12 cellular contexts compared by ENCODE assay signal in genomic region chr7:69803699-69804516, GRCh38.
DNase-seq lines count a peak whose midpoint lies in the region; ATAC-seq, FAIRE-seq and TF ChIP-seq lines count a peak whose summit lies in the region.
"Had no signal": no experiment of that assay in that cellular context is flagged by ENCODE, and none has a peak within 500 bp of the region (broad histone marks: within the 10 kb centered on the region; RNA-seq: fewer than 3 reads in every experiment).

No MANE protein-coding gene starts in this region.

- TF ChIP-seq CTCF in activated CD8-positive, alpha-beta T cell treated with anti-CD3 and anti-CD28 coated beads for 36 hours (IDR thresholded peaks at IDR 0.05), result no peak

- POLR2A ChIA-PET in activated CD8-positive, alpha-beta T cell treated with anti-CD3 and anti-CD28 coated beads for 36 hours (lab: Charles Lee), result no interaction called here
- POLR2A ChIA-PET in T-cell (lab: Charles Lee), result no interaction called here

- CTCF ChIA-PET in activated CD8-positive, alpha-beta T cell treated with anti-CD3 and anti-CD28 coated beads for 36 hours (lab: Charles Lee), result interaction anchor here (1.2 kb wide), 1 partner anchor 10 kb away, joined by 3 read pairs; no protein-coding TSS in a partner anchor
- CTCF ChIA-PET in T-cell (lab: Charles Lee), result interaction anchor here in 1 of 2 donors (0.6 kb wide), 1 partner anchor 88 kb away, joined by 3 read pairs; no protein-coding TSS in a partner anchor

- no peaks in the 10 kb centered on the region for H3K9me3 Mint-ChIP-seq in activated CD8-positive, alpha-beta T cell treated with anti-CD3 and anti-CD28 coated beads for 36 hours
- no peaks in the 10 kb centered on the region for H3K9me3 Mint-ChIP-seq in T-cell

- DNase-seq in GM18507 (ENCODE audit: extremely low spot score, insufficient read length, low read depth), result peak; percentile 45
- peak; percentile 41 for DNase-seq in activated CD8-positive, alpha-beta T cell treated with anti-CD3 and anti-CD28 coated beads for 36 hours
- no peak for DNase-seq in inferior parietal cortex (ENCODE audit: extremely low spot score)
- DNase-seq in mesenteric fat pad (ENCODE audit: low spot score), result no peak
- DNase-seq in T-cell, result no peak
- DNase-seq in NCI-H446 treated with DMSO at 0.1 percent for 48 hours (lab: John Stamatoyannopoulos, UW), result no peak
- DNase-seq: HCEC 1CT, NCI-H2081 treated with DMSO at 0.1 percent for 48 hours, transverse colon had no signal

- peaks cover 6% of the 10 kb centered on the region for H3K27me3 Mint-ChIP-seq in activated CD8-positive, alpha-beta T cell treated with anti-CD3 and anti-CD28 coated beads for 36 hours
- no peaks in the 10 kb centered on the region for H3K27me3 Mint-ChIP-seq in T-cell

- H3K4me3 Mint-ChIP-seq in activated CD8-positive, alpha-beta T cell treated with anti-CD3 and anti-CD28 coated beads for 36 hours, result no peak overlapping the region
- H3K4me3 Mint-ChIP-seq in T-cell, result no peak overlapping the region

- no peaks in the 10 kb centered on the region for H3K36me3 Mint-ChIP-seq in activated CD8-positive, alpha-beta T cell treated with anti-CD3 and anti-CD28 coated beads for 36 hours (ENCODE audit: low read depth)
- no peaks in the 10 kb centered on the region for H3K36me3 Mint-ChIP-seq in T-cell

- peak; percentile 95 for FAIRE-seq in GM18507 (lab: Jason Lieb, UNC)
- FAIRE-seq: colon had no signal

- peaks cover 10% of the 10 kb centered on the region for H3K4me1 Mint-ChIP-seq in activated CD8-positive, alpha-beta T cell treated with anti-CD3 and anti-CD28 coated beads for 36 hours (ENCODE audit: low read depth)
- H3K4me1 Mint-ChIP-seq in T-cell, result peaks cover 0 to 2% (median 0%) of the 10 kb centered on the region in 3 donors

- H3K27ac Mint-ChIP-seq in activated CD8-positive, alpha-beta T cell treated with anti-CD3 and anti-CD28 coated beads for 36 hours, result peak overlapping the region; percentile 55
- no peak overlapping the region for H3K27ac Mint-ChIP-seq in T-cell

- intact Hi-C loops in activated CD8-positive, alpha-beta T cell treated with anti-CD3 and anti-CD28 coated beads for 36 hours (cut with micrococcal nuclease), result no loop called here

- peak; percentile 87 for ATAC-seq in GM19463 (IDR thresholded peaks at IDR 0.05; ENCODE audit: unreplicated experiment)
- ATAC-seq in HG02981 (IDR thresholded peaks at IDR 0.05; ENCODE audit: unreplicated experiment), result peak; percentile 90
- ATAC-seq in activated CD8-positive, alpha-beta T cell treated with anti-CD3 and anti-CD28 coated beads for 36 hours, result peak; percentile 86
- ATAC-seq in T-cell (replicated peaks in 1 of 4), result no peak

Comparison
In these comparisons a context has a peak if more than half of its experiments do, and no peak if none do; other contexts are left out.
1. DNase-seq: peak in GM18507 (single experiment) and activated CD8-positive, alpha-beta T cell treated with anti-CD3 and anti-CD28 coated beads for 36 hours (single experiment); none in inferior parietal cortex (single experiment), mesenteric fat pad (single experiment), T-cell (0 of 34) and NCI-H446 treated with DMSO at 0.1 percent for 48 hours (single experiment).
2. ATAC-seq: peak in GM19463 (single experiment), HG02981 (single experiment) and activated CD8-positive, alpha-beta T cell treated with anti-CD3 and anti-CD28 coated beads for 36 hours (single experiment); none in T-cell (0 of 4).